8 cellular contexts compared by ENCODE assay signal in genomic region chr5:1634337-1634661, GRCh38.
DNase-seq lines count a peak whose midpoint lies in the region; ATAC-seq, FAIRE-seq and TF ChIP-seq lines count a peak whose summit lies in the region.

No MANE protein-coding gene starts in this region.

- H3K27ac ChIP-seq in HEK293 (ENCODE audit: extremely low read depth, low read depth, low read length) (peak overlapping the region; percentile 79), smooth muscle cell (ENCODE audit: low read depth) (no peak overlapping the region)

- H3K27ac Mint-ChIP-seq in activated CD8-positive, alpha-beta T cell treated with anti-CD3 and anti-CD28 coated beads, Interleukin-2, amount 10 ng/mL, durations not matched to agents 7 days and 5 days = peak overlapping the region; percentile 93

- POLR2A ChIA-PET in HEK293 (lab: Yijun Ruan, JAX) = interaction anchor here (0.7 to 1.6 kb wide), 5 partner anchors 9 to 312 kb away, joined by 3 to 10 read pairs (median 4); no protein-coding TSS in a partner anchor
- POLR2A ChIA-PET in activated CD8-positive, alpha-beta T cell treated with anti-CD3 and anti-CD28 coated beads, Interleukin-2, amount 10 ng/mL, durations not matched to agents 7 days and 5 days (lab: Charles Lee) = interaction anchor here (1.0 kb wide), 1 partner anchor 249 kb away, joined by 4 read pairs; no protein-coding TSS in a partner anchor

- peaks cover 8% of the 10 kb centered on the region for H3K27me3 Mint-ChIP-seq in activated CD8-positive, alpha-beta T cell treated with anti-CD3 and anti-CD28 coated beads, Interleukin-2, amount 10 ng/mL, durations not matched to agents 7 days and 5 days (ENCODE audit: low read depth)

- H2AFZ ChIP-seq in smooth muscle cell (ENCODE audit: low read depth) = peak overlapping the region; percentile 97

- peak overlapping the region; percentile 90 for H3K4me3 Mint-ChIP-seq in activated CD8-positive, alpha-beta T cell treated with anti-CD3 and anti-CD28 coated beads, Interleukin-2, amount 10 ng/mL, durations not matched to agents 7 days and 5 days

- H3K27me3 ChIP-seq in iPS-15b (ENCODE audit: control insufficient read depth, insufficient read depth, low read length) (no peaks in the 10 kb centered on the region), smooth muscle cell (ENCODE audit: low read depth) (no peaks in the 10 kb centered on the region)

- ATAC-seq in activated CD8-positive, alpha-beta T cell treated with anti-CD3 and anti-CD28 coated beads, Interleukin-2, amount 10 ng/mL, durations not matched to agents 7 days and 5 days = no peak

- no peaks in the 10 kb centered on the region for H3F3A ChIP-seq in smooth muscle cell (ENCODE audit: low read depth)

- peaks cover 29% of the 10 kb centered on the region for H3K4me1 Mint-ChIP-seq in activated CD8-positive, alpha-beta T cell treated with anti-CD3 and anti-CD28 coated beads, Interleukin-2, amount 10 ng/mL, durations not matched to agents 7 days and 5 days (ENCODE audit: low read depth)

- no peak for DNase-seq in activated CD8-positive, alpha-beta T cell treated with anti-CD3 and anti-CD28 coated beads, Interleukin-2, amount 10 ng/mL, durations not matched to agents 7 days and 5 days
- no peak for DNase-seq in smooth muscle cell (lab: John Stamatoyannopoulos, UW; ENCODE audit: unreplicated experiment)
- no peak for DNase-seq in GM12892 (ENCODE audit: insufficient read length)
- DNase-seq in ecto neural progenitor cell (ENCODE audit: low spot score) = no peak
- DNase-seq in posterior cingulate gyrus = no peak
- no peak for DNase-seq in stimulated activated naive CD4-positive, alpha-beta T cell treated with Interleukin-2 at 50 U/mL for 16 hours (lab: John Stamatoyannopoulos, UW)

- H3K9ac ChIP-seq in iPS-15b (ENCODE audit: low read depth, low read length) (no peak overlapping the region), smooth muscle cell (ENCODE audit: low read depth) (no peak overlapping the region)

- peaks cover 6% of the 10 kb centered on the region for H3K36me3 Mint-ChIP-seq in activated CD8-positive, alpha-beta T cell treated with anti-CD3 and anti-CD28 coated beads, Interleukin-2, amount 10 ng/mL, durations not matched to agents 7 days and 5 days (ENCODE audit: low read depth)

- H3K36me3 ChIP-seq in HEK293 (ENCODE audit: control insufficient read depth in 2 of 2, insufficient read depth in 1 of 2, low read length in 2 of 2) (peaks cover 0 to 15% of the 10 kb centered on the region in 2 experiments; a peak in 1 of 3 replicates), iPS-15b (ENCODE audit: control insufficient read depth, insufficient read depth, low read length) (no peaks in the 10 kb centered on the region), smooth muscle cell (ENCODE audit: low read depth) (no peaks in the 10 kb centered on the region)

- no peak for FAIRE-seq in GM12892 (lab: Jason Lieb, UNC)

- TF ChIP-seq POLR2A in GM12892 (IDR thresholded peaks at IDR 0.05; ENCODE audit: low read depth, low read length) = no peak

- CTCF ChIA-PET in HEK293 (lab: Yijun Ruan, JAX) = interaction anchor here (0.6 to 1.6 kb wide), 4 partner anchors 11 to 464 kb away, joined by 3 to 6 read pairs (median 4); no protein-coding TSS in a partner anchor
- CTCF ChIA-PET in activated CD8-positive, alpha-beta T cell treated with anti-CD3 and anti-CD28 coated beads, Interleukin-2, amount 10 ng/mL, durations not matched to agents 7 days and 5 days (lab: Charles Lee) = interaction anchor here (1.3 kb wide), 1 partner anchor 254 kb away, joined by 4 read pairs; no protein-coding TSS in a partner anchor

- no peaks in the 10 kb centered on the region for H3K9me3 Mint-ChIP-seq in activated CD8-positive, alpha-beta T cell treated with anti-CD3 and anti-CD28 coated beads, Interleukin-2, amount 10 ng/mL, durations not matched to agents 7 days and 5 days (ENCODE audit: insufficient read depth)

- WGBS in smooth muscle cell (ENCODE audit: low lambda C conversion rate) = 74% methylated on average over 18 of the region's 18 CpGs

- H3K4me1 ChIP-seq in HEK293 (ENCODE audit: control insufficient read depth, insufficient read depth, low read length) (no peaks in the 10 kb centered on the region), iPS-15b (ENCODE audit: control insufficient read depth, insufficient read depth, low read length) (no peaks in the 10 kb centered on the region), smooth muscle cell (ENCODE audit: low read depth) (no peaks in the 10 kb centered on the region)

- H3K4me2 ChIP-seq in smooth muscle cell = peak overlapping the region; percentile 93

- no peaks in the 10 kb centered on the region for H3K9me3 ChIP-seq in HEK293 (ENCODE audit: control insufficient read depth, insufficient read depth, low read depth, low read length)
- no peaks in the 10 kb centered on the region for H3K9me3 ChIP-seq in iPS-15b (ENCODE audit: control insufficient read depth, insufficient read depth, low read length)
- H3K9me3 ChIP-seq in smooth muscle cell (replicated peaks; ENCODE audit: low read depth) = no peaks in the 10 kb centered on the region

- H3K4me3 ChIP-seq in HEK293 (ENCODE audit: low read depth, low read length) (peak overlapping the region; percentile 73), iPS-15b (ENCODE audit: low read depth, low read length) (peak overlapping the region; percentile 70), smooth muscle cell (peak overlapping the region; percentile 70)

- TF ChIP-seq CTCF in HEK293 (tag by site-specific recombination; IDR thresholded peaks at IDR 0.05) = no peak
- no peak for TF ChIP-seq CTCF in smooth muscle cell (IDR thresholded peaks at IDR 0.05; ENCODE audit: borderline replicate concordance, insufficient read depth, poor library complexity, severe bottlenecking)

- intact Hi-C loops in posterior cingulate gyrus (cut with DNase I) = no loop called here

- no peaks in the 10 kb centered on the region for H3K79me2 ChIP-seq in smooth muscle cell (ENCODE audit: low read depth)

- H4K20me1 ChIP-seq in smooth muscle cell (ENCODE audit: low read depth) = no peaks in the 10 kb centered on the region

TF ChIP-seq in HEK293, 187 proteins besides CTCF, POLR2A, EP300 and RAD21:
- no peak for TF ChIP-seq ZNF521 (tag by site-specific recombination; IDR thresholded peaks at IDR 0.05)
- TF ChIP-seq ZNF510 (tag by site-specific recombination; IDR thresholded peaks at IDR 0.05; ENCODE audit: insufficient replicate concordance) = no peak
- no peak for TF ChIP-seq ZBTB17 (tag by site-specific recombination; IDR thresholded peaks at IDR 0.05)
- no peak for TF ChIP-seq ZNF16 (tag by site-specific recombination; IDR thresholded peaks at IDR 0.05; ENCODE audit: low read depth)
- no peak for TF ChIP-seq ZNF747 (tag by site-specific recombination; IDR thresholded peaks at IDR 0.05)
- TF ChIP-seq EGR2 (tag by site-specific recombination; IDR thresholded peaks at IDR 0.05; ENCODE audit: low read depth) = no peak
- no peak for TF ChIP-seq ZNF473 (tag by site-specific recombination; IDR thresholded peaks at IDR 0.05)
